In the genomic region with DNA sequence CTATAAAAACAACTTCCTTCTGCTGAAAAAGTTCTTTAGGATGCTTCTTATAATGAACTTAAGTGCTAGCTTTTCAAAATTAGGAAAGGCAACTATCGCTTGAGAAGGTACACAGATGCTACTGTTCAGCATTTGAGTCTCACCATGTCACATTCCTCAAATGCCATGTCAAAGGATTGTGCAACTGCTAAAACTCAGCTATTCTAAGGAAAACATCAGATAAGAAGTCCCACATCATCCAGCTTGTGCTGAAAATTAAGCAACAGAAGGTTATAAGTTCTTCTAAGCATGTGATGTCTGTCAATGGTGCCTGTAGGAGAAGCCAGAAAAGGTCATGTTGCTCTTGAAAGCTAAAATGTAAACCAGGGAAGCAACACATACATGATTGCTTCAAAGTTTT, we compare ENCODE assay signal across 18 cellular contexts. TPM values are rescaled to one million over a fixed set of nuclear protein-coding genes. Genes with fewer than 3 reads are reported as not detected.
DNase-seq lines count a peak whose midpoint lies in the region; ATAC-seq and TF ChIP-seq lines count a peak whose summit lies in the region.
"Had no signal": no experiment of that assay in that cellular context is flagged by ENCODE, and none has a peak within 500 bp of the region (broad histone marks: within the 10 kb centered on the region; RNA-seq: fewer than 3 reads in every experiment).

No MANE protein-coding gene starts in this region.

- H3K27me3 Mint-ChIP-seq in T-helper 2 cell treated with Interferon-gamma antibody and Interleukin-4, amounts not matched to agents 5 μg/mL and 100 μg/mL, for 36 hours (ENCODE audit: low read depth) = no peaks in the 10 kb centered on the region
- H3K27me3 Mint-ChIP-seq: type B pancreatic cell had no signal

- no peaks in the 10 kb centered on the region for H3K79me2 ChIP-seq in GM23248 (ENCODE audit: insufficient read depth)

- no peaks in the 10 kb centered on the region for H3K36me3 ChIP-seq in GM23248 (ENCODE audit: low read depth)
- H3K36me3 ChIP-seq: BLaER1 treated with 17β-estradiol and CSF1 and Interleukin-3, amounts not matched to agents 10 nM and 100 nM had no signal

- no peaks in the 10 kb centered on the region for H3K9me3 Mint-ChIP-seq in T-helper 2 cell treated with Interferon-gamma antibody and Interleukin-4, amounts not matched to agents 5 μg/mL and 100 μg/mL, for 36 hours

- peak overlapping the region; percentile 6 for H3K4me2 ChIP-seq in GM23248 (ENCODE audit: unreplicated experiment)
- H3K4me2 ChIP-seq: BLaER1 treated with 17β-estradiol and CSF1 and Interleukin-3, amounts not matched to agents 10 nM and 100 nM had no signal

- WGBS in GM23248 (ENCODE audit: low coverage in 1 of 2, low lambda C conversion rate in 2 of 2, missing lambda C conversion rate in 2 of 2), 2 experiments = 74 to 83% methylated on average over 1 of the region's 1 CpG

- in situ Hi-C loops in GM23248 (cut with MboI) (no loop called here), astrocyte of the spinal cord (cut with HindIII; ENCODE audit: low sequenced_read_pairs) (no loop called here)

- H3K4me1 Mint-ChIP-seq in T-helper 2 cell treated with Interferon-gamma antibody and Interleukin-4, amounts not matched to agents 5 μg/mL and 100 μg/mL, for 36 hours (ENCODE audit: low read depth) = peaks cover 27% of the 10 kb centered on the region

- H3K4me1 ChIP-seq in GM23248 (ENCODE audit: insufficient read depth) = peaks cover 15% of the 10 kb centered on the region

- TF ChIP-seq CTCF in astrocyte of the spinal cord (IDR thresholded peaks at IDR 0.05; ENCODE audit: low read depth, low read length) = no peak

- H3K9me3 ChIP-seq in GM23248 (ENCODE audit: low read depth) = no peaks in the 10 kb centered on the region

- no peaks in the 10 kb centered on the region for H4K20me1 ChIP-seq in GM23248 (ENCODE audit: insufficient read depth)
- H4K20me1 ChIP-seq: BLaER1 treated with 17β-estradiol and CSF1 and Interleukin-3, amounts not matched to agents 10 nM and 100 nM had no signal

- peak overlapping the region; percentile 22 for H3K27ac ChIP-seq in GM23248
- H3K27ac ChIP-seq: BLaER1 treated with 17β-estradiol and CSF1 and Interleukin-3, amounts not matched to agents 10 nM and 100 nM; dorsolateral prefrontal cortex; HL-60 had no signal

- H3K36me3 Mint-ChIP-seq in T-helper 2 cell treated with Interferon-gamma antibody and Interleukin-4, amounts not matched to agents 5 μg/mL and 100 μg/mL, for 36 hours (ENCODE audit: low read depth) = peaks cover 46% of the 10 kb centered on the region
- H3K36me3 Mint-ChIP-seq: type B pancreatic cell had no signal

- DNase-seq in A172 (ENCODE audit: low spot score) = peak; percentile 15
- DNase-seq in GM23248 = peak; percentile 66
- peak; percentile 26 for DNase-seq in astrocyte of the spinal cord (ENCODE audit: low read depth, low spot score)
- DNase-seq in kidney glomerular epithelial cell (lab: John Stamatoyannopoulos, UW) = peak; percentile 32
- DNase-seq in cerebellar cortex (ENCODE audit: low spot score) = no peak
- no peak for DNase-seq in left lobe of liver (ENCODE audit: low spot score)
- no peak for DNase-seq in T-helper 2 cell treated with Interferon-gamma antibody and Interleukin-4, amounts not matched to agents 5 μg/mL and 100 μg/mL, for 36 hours (ENCODE audit: low spot score)
- DNase-seq: activated effector memory CD4-positive, alpha-beta T cell treated with anti-CD3 and anti-CD28 coated beads, Interleukin-2, amount 50 U/mL, for 16 hours; dorsolateral prefrontal cortex; hippocampal formation; midbrain; NCI-H1092 treated with DMSO at 0.1 percent for 48 hours; NCI-H526 had no signal

- H3F3A ChIP-seq in GM23248 (ENCODE audit: insufficient read depth) = peaks cover 22% of the 10 kb centered on the region

- no peak overlapping the region for H2AFZ ChIP-seq in GM23248

- ATAC-seq in HG02588 (IDR thresholded peaks at IDR 0.05; ENCODE audit: unreplicated experiment) (no peak), left lobe of liver (no peak)
- ATAC-seq: sciatic nerve had no signal

- no peaks in the 10 kb centered on the region for H3K9me2 ChIP-seq in GM23248 (ENCODE audit: insufficient read depth)

- H3K4me3 ChIP-seq in GM23248 (no peak overlapping the region), astrocyte of the spinal cord (ENCODE audit: low read depth, low read length) (no peak overlapping the region)
- H3K4me3 ChIP-seq: BLaER1 treated with 17β-estradiol and CSF1 and Interleukin-3, amounts not matched to agents 10 nM and 100 nM; dorsolateral prefrontal cortex had no signal

- H3K4me3 Mint-ChIP-seq in T-helper 2 cell treated with Interferon-gamma antibody and Interleukin-4, amounts not matched to agents 5 μg/mL and 100 μg/mL, for 36 hours = no peak overlapping the region
- H3K4me3 Mint-ChIP-seq: type B pancreatic cell had no signal

- H3K9ac ChIP-seq in GM23248 = no peak overlapping the region
- H3K9ac ChIP-seq: BLaER1 treated with 17β-estradiol and CSF1 and Interleukin-3, amounts not matched to agents 10 nM and 100 nM had no signal

- H3K27me3 ChIP-seq in GM23248 (replicated peaks; ENCODE audit: insufficient read depth) = no peaks in the 10 kb centered on the region
- H3K27me3 ChIP-seq: BLaER1 treated with 17β-estradiol and CSF1 and Interleukin-3, amounts not matched to agents 10 nM and 100 nM; dorsolateral prefrontal cortex had no signal

- H3K27ac Mint-ChIP-seq in T-helper 2 cell treated with Interferon-gamma antibody and Interleukin-4, amounts not matched to agents 5 μg/mL and 100 μg/mL, for 36 hours = no peak overlapping the region
- H3K27ac Mint-ChIP-seq: type B pancreatic cell had no signal

RNA-seq across cellular contexts. Expression of a gene that starts 36.5 kb away (rescaled TPM):
- total RNA-seq in A172 (2014; rRNA removed; shearing (Covaris generic)) = 3.9 and 6.9 TPM in 2 replicates
- total RNA-seq in GM23248 (2014; rRNA removed; shearing (Covaris generic)) = 1.0 TPM in 1 of 2 replicates, not detected in the other
- polyA plus RNA-seq in GM23248 (2016; fragmentation: Nextera tagmentation; extraction: Ambion mirVana) = 0.25 and 0.31 TPM in 2 replicates
- 0.33 TPM for total RNA-seq in left lobe of liver

Comparison
In these comparisons a context has a peak if more than half of its experiments do, and no peak if none do; other contexts are left out.
1. DNase-seq: peak in A172 (single experiment), GM23248 (single experiment), astrocyte of the spinal cord (single experiment) and kidney glomerular epithelial cell (single experiment); none in cerebellar cortex (single experiment), left lobe of liver (single experiment) and T-helper 2 cell treated with Interferon-gamma antibody and Interleukin-4, amounts not matched to agents 5 μg/mL and 100 μg/mL, for 36 hours (single experiment).